13 cellular contexts compared by ENCODE assay signal in the genomic region with DNA sequence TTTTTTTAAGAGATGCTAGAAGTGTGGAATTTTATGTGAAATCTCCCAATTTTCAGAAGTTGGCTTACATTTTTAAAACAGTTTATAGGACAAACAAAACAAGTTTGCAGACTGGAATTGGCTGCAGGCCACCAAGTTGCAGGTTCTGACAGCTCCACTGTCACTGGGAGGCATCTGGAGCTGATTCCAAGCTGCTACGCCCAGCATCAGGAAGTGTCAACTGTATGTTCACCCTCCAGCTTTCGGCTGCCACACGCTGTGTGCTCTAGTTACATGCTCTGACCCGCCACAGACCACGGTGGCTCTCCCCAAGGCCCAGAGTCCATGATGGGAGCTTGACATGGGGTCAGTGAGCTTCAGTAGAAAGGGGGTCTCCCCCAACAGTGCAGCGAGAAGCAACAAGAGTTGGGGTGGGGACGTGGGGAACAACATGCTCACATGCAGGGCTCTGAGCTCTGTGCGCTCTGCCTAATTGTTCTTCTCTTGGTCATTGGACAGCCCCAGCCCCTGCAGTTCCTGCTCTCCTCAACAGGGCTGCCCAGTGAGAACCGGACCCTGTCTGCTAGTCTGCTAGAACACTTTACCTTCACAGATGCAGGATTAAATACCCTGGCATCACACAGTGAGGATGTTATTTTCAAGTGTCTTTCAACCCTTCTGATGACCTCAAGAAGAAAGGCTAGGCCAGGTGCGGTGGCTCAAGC. TPM values are rescaled to one million over a fixed set of nuclear protein-coding genes. Genes with fewer than 3 reads are reported as not detected.
A peak's percentile ranks its signal among the peaks of the same experiment; 100 is the strongest.
DNase-seq lines count a peak whose midpoint lies in the region; ATAC-seq, FAIRE-seq and TF ChIP-seq lines count a peak whose summit lies in the region.
"Not testable (repeated sequence)": the region's sequence is repeated elsewhere in the genome, so short reads cannot be mapped to it uniquely, and the experiment has no call there.
"Had no signal": no experiment of that assay in that cellular context is flagged by ENCODE, and none has a peak within 500 bp of the region (broad histone marks: within the 10 kb centered on the region; RNA-seq: fewer than 3 reads in every experiment).

No MANE protein-coding gene starts in this region.

- not testable (repeated sequence) for H3K14ac ChIP-seq in H1 (ENCODE audit: insufficient read length)

- FAIRE-seq in HTR-8/SVneo (lab: Jason Lieb, UNC) (peak; percentile 44), H1 (lab: Jason Lieb, UNC) (peak; percentile 55)
- FAIRE-seq in HepG2 (lab: Jason Lieb, UNC) = not testable (repeated sequence)

- DNase-seq in HTR-8/SVneo (ENCODE audit: insufficient read length, low spot score); RWPE2 (ENCODE audit: low spot score); H1 (ENCODE audit: low read depth in 1 of 2, low spot score in 2 of 2); HepG2 (ENCODE audit: low spot score): not testable (repeated sequence)
- DNase-seq in islet precursor cell (peak; percentile 6), vagina (ENCODE audit: extremely low spot score in 2 of 2) (peak; percentile 69 to 88)

- H4K5ac ChIP-seq in H1 (ENCODE audit: insufficient read length, low read depth, low read length) = not testable (repeated sequence)

- not testable (repeated sequence) for H3K56ac ChIP-seq in H1 (replicated peaks; ENCODE audit: insufficient read length, low read depth, low read length)

- H4K8ac ChIP-seq in H1 (ENCODE audit: extremely low read depth, insufficient read depth, low read length) = not testable (repeated sequence)

- in situ Hi-C loops in HepG2 (cut with HindIII; ENCODE audit: extremely low pct_ligation_motif_present, low pct_unique_long_range_greater_than_20kb) = not testable (repeated sequence)

- intact Hi-C loops in HepG2 (cut with micrococcal nuclease; ENCODE audit: unreplicated experiment); vagina (cut with DNase I): not testable (repeated sequence)

- not testable (repeated sequence) for H3K4ac ChIP-seq in H1 (replicated peaks; ENCODE audit: insufficient read length, low read depth, low read length)

- not testable (repeated sequence) for H3K23me2 ChIP-seq in H1 (ENCODE audit: low read depth, low read length)

- not testable (repeated sequence) for H2AK5ac ChIP-seq in H1 (ENCODE audit: low read depth, low read length)

- not testable (repeated sequence) for H3K9me3 ChIP-seq in RWPE2 (ENCODE audit: severe bottlenecking); H1 (ENCODE audit: insufficient read depth in 2 of 2, low read depth in 1 of 2, low read length in 1 of 2); esophagus (ENCODE audit: control insufficient read depth in 2 of 2, insufficient read depth in 1 of 2, low read depth in 1 of 2, low read length in 1 of 2); HepG2 (ENCODE audit: low read length); vagina

- H3K4me2 ChIP-seq in H1 (ENCODE audit: insufficient read depth in 1 of 2, low read depth in 2 of 2, low read length in 2 of 2); HepG2 (ENCODE audit: low read depth, low read length): not testable (repeated sequence)

- H2BK120ac ChIP-seq in H1 (replicated peaks; ENCODE audit: low read depth, low read length) = not testable (repeated sequence)

- H3K36me3 ChIP-seq in RWPE2 (ENCODE audit: low read depth); H1 (ENCODE audit: control insufficient read depth in 2 of 4, insufficient read depth in 4 of 4, low read length in 3 of 4); esophagus (ENCODE audit: control insufficient read depth in 2 of 2, insufficient read depth in 2 of 2, low read length in 1 of 2); HepG2 (replicated peaks in 1 of 2; ENCODE audit: control insufficient read depth in 1 of 2, insufficient read depth in 2 of 2, low read length in 2 of 2); vagina: not testable (repeated sequence)

- H3K79me1 ChIP-seq in H1 (ENCODE audit: low read depth, low read length) = not testable (repeated sequence)

- WGBS in H1 (ENCODE audit: extremely low coverage in 1 of 2, insufficient coverage in 1 of 2, insufficient read length in 1 of 2, insufficient replicate concordance in 2 of 2, low coverage in 1 of 2, low lambda C conversion rate in 2 of 2, missing lambda C conversion rate in 1 of 2), 2 experiments = 91% methylated on average over 9 of the region's 10 CpGs; no CpG with 5 or more reads in 1 of the 2 experiments
- 43 to 56% methylated on average over 9 of the region's 10 CpGs for WGBS in esophagus, 2 donors
- WGBS in HepG2 (ENCODE audit: low lambda C conversion rate) = 55% methylated on average over 4 of the region's 10 CpGs

- H2BK15ac ChIP-seq in H1 (ENCODE audit: low read length) = not testable (repeated sequence)

- not testable (repeated sequence) for H4K91ac ChIP-seq in H1 (replicated peaks; ENCODE audit: insufficient read length, low read length)

- not testable (repeated sequence) for H3K9ac ChIP-seq in H1 (replicated peaks in 1 of 4; ENCODE audit: extremely low read depth in 1 of 4, low read depth in 3 of 4, low read length in 3 of 4); HepG2 (ENCODE audit: insufficient read depth, low read depth, low read length)

- H3K27ac ChIP-seq in RWPE2 (ENCODE audit: poor library complexity, severe bottlenecking); H1 (ENCODE audit: low read depth, low read length); HepG2 (ENCODE audit: extremely low read length, insufficient read depth, low read length); vagina: not testable (repeated sequence)
- peak overlapping the region; percentile 66 to 92 for H3K27ac ChIP-seq in esophagus (ENCODE audit: low read depth in 2 of 2, low read length in 1 of 2)

- H3K23ac ChIP-seq in H1 (ENCODE audit: insufficient read length) = not testable (repeated sequence)

- not testable (repeated sequence) for H4K20me1 ChIP-seq in H1 (replicated peaks in 1 of 2; ENCODE audit: control insufficient read depth in 1 of 2, insufficient read depth in 2 of 2, low read length in 2 of 2); HepG2 (ENCODE audit: insufficient read depth, low read length)

- TF ChIP-seq RAD21 in H1 (IDR thresholded peaks at IDR 0.05 in 1 of 2, conservative IDR thresholded peaks at IDR 0.05 in 1 of 2; ENCODE audit: low read depth in 2 of 2, low read length in 2 of 2); HepG2 (CRISPR knock-in tag; IDR thresholded peaks at IDR 0.05): not testable (repeated sequence)

- H3K4me3 ChIP-seq in RWPE2 (ENCODE audit: severe bottlenecking); H1 (ENCODE audit: extremely low read depth in 1 of 4, insufficient read depth in 2 of 4, low read depth in 3 of 4, low read length in 4 of 4); esophagus (ENCODE audit: low read depth in 1 of 2, low read length in 2 of 2); HepG2 (replicated peaks in 1 of 3; ENCODE audit: insufficient read depth in 1 of 3, low read depth in 2 of 3, low read length in 3 of 3); vagina: not testable (repeated sequence)

- not testable (repeated sequence) for H3K4me1 ChIP-seq in RWPE2 (ENCODE audit: insufficient read depth, poor library complexity, severe bottlenecking); H1 (replicated peaks in 1 of 4; ENCODE audit: control insufficient read depth in 3 of 4, insufficient read depth in 4 of 4, low read length in 3 of 4); esophagus (ENCODE audit: control insufficient read depth in 2 of 2, insufficient read depth in 2 of 2, low read length in 1 of 2); HepG2 (ENCODE audit: insufficient read depth, low read length); vagina

- BruUV-seq in HepG2 (replicated peaks; lab: Mats Ljungman, UMichigan) = not testable (repeated sequence)

- peak; percentile 61 for ATAC-seq in RWPE2 (ENCODE audit: low read depth)
- ATAC-seq in HepG2 = peak; percentile 52; the same call in 2 of the 3 replicates

- TF ChIP-seq CTCF in RWPE2 (IDR thresholded peaks at IDR 0.05; ENCODE audit: poor library complexity, severe bottlenecking); H1 (IDR thresholded peaks at IDR 0.05; ENCODE audit: control extremely low read depth in 1 of 3, insufficient read depth in 1 of 3, low read depth in 1 of 3, low read length in 3 of 3); HepG2 (CRISPR knock-in tag; IDR thresholded peaks at IDR 0.05); vagina (IDR thresholded peaks at IDR 0.05): not testable (repeated sequence)

- H2AFZ ChIP-seq in H1 (ENCODE audit: low read length); HepG2 (ENCODE audit: low read length): not testable (repeated sequence)

- CTCF ChIA-PET in H1 (lab: Charles Lee; ENCODE audit: partially characterized antibody); HepG2 (lab: Yijun Ruan, JAX; ENCODE audit: low intra/inter-chr PET ratio, low total read pairs): not testable (repeated sequence)

- not testable (repeated sequence) for H3K27me3 ChIP-seq in RWPE2 (ENCODE audit: insufficient read depth, poor library complexity, severe bottlenecking); H1 (replicated peaks in 1 of 4; ENCODE audit: control insufficient read depth in 3 of 4, extremely low read depth in 1 of 4, insufficient read depth in 3 of 4, low read length in 3 of 4); esophagus (ENCODE audit: control insufficient read depth in 1 of 2, insufficient read depth in 2 of 2, low read length in 2 of 2); HepG2 (ENCODE audit: control insufficient read depth in 1 of 2, insufficient read depth in 2 of 2, low read length in 2 of 2); vagina

- H3K18ac ChIP-seq in H1 (ENCODE audit: extremely low read depth, low read length) = not testable (repeated sequence)

- H2BK12ac ChIP-seq in H1 (ENCODE audit: low read depth, low read length) = not testable (repeated sequence)

- not testable (repeated sequence) for H3K79me2 ChIP-seq in H1 (ENCODE audit: control insufficient read depth in 1 of 2, insufficient read depth in 2 of 2, low read length in 2 of 2); HepG2 (ENCODE audit: insufficient read depth, low read length)

- TF ChIP-seq POLR2A in H1 (IDR thresholded peaks at IDR 0.05; ENCODE audit: control extremely low read depth in 1 of 2, low read depth in 2 of 2, low read length in 2 of 2); HepG2 (IDR thresholded peaks at IDR 0.05; ENCODE audit: insufficient read depth in 1 of 2, low read depth in 2 of 2, low read length in 2 of 2); vagina (IDR thresholded peaks at IDR 0.05): not testable (repeated sequence)

- not testable (repeated sequence) for TF ChIP-seq EP300 in H1 (IDR thresholded peaks at IDR 0.05; ENCODE audit: borderline replicate concordance in 1 of 2, low read depth in 2 of 2, low read length in 2 of 2); HepG2 (IDR thresholded peaks at IDR 0.05; ENCODE audit: low read depth in 2 of 2, low read length in 2 of 2); HepG2 (CRISPR knock-in tag; IDR thresholded peaks at IDR 0.05; ENCODE audit: borderline replicate concordance)

- POLR2A ChIA-PET in H1 (lab: Charles Lee; ENCODE audit: partially characterized antibody); HepG2 (lab: Yijun Ruan, JAX): not testable (repeated sequence)

- H2BK20ac ChIP-seq in H1 (ENCODE audit: low read length) = not testable (repeated sequence)

- H2BK5ac ChIP-seq in H1 (ENCODE audit: low read depth, low read length) = not testable (repeated sequence)

RNA-seq across cellular contexts. Expression of a gene that starts 8.0 kb away (rescaled TPM):
- total RNA-seq in H1 (2021; fragmentation: NEBNext Ultra II Directional; extraction: Animal tissue kit (Norgen Biotek cat#: 25700)) = not detected in 2 replicates
- polyA plus RNA-seq in H1 (2011; rRNA removed) (0.03 and 0.17 TPM in 2 replicates), esophagus (10 to 100 TPM; 13.4 to 28.2 TPM), HepG2 (2011; rRNA removed) (not detected in 2 replicates)
- polyA plus RNA-seq in H1 (2011; cell fraction: cytosol; rRNA removed) = not detected
- polyA plus RNA-seq in H1 (2011; cell fraction: nucleus; rRNA removed) = 0.51 TPM
- polyA plus RNA-seq in H1 (2012, experiment 1 of 2) = not detected in 4 replicates
- not detected for polyA plus RNA-seq in H1 (2012, experiment 2 of 2)
- polyA plus RNA-seq in H1 (2013, experiment 1 of 2) = 0.04 TPM
- polyA plus RNA-seq in H1 (2013, experiment 2 of 2) = 0.04 TPM
- polyA minus RNA-seq in H1 (2011; rRNA and poly(A)+ RNA removed) = not detected in 2 replicates
- not detected for polyA minus RNA-seq in H1 (2011; cell fraction: cytosol; rRNA and poly(A)+ RNA removed)
- polyA minus RNA-seq in H1 (2011; cell fraction: nucleus; rRNA and poly(A)+ RNA removed) = not detected
- total RNA-seq in HepG2 (2016; rRNA removed; fragmentation: Illumina TruSeq; extraction: Trizol) (not detected in 2 replicates), vagina (1.2 TPM)
- not detected in 2 replicates for total RNA-seq in HepG2 (2016; cell fraction: cytosol; rRNA removed; fragmentation: Illumina TruSeq; extraction: Trizol; ENCODE audit: low read depth)
- total RNA-seq in HepG2 (2016; cell fraction: insoluble cytoplasmic fraction; rRNA removed; fragmentation: Illumina TruSeq; extraction: Trizol) = not detected in 2 replicates
- not detected in 2 replicates for total RNA-seq in HepG2 (2016; cell fraction: membrane; rRNA removed; fragmentation: Illumina TruSeq; extraction: Trizol)
- total RNA-seq in HepG2 (2016; cell fraction: nucleus; rRNA removed; fragmentation: Illumina TruSeq; extraction: Trizol) = not detected in 2 replicates
- not detected in 2 replicates for polyA plus RNA-seq in HepG2 (2011; cell fraction: cytosol; rRNA removed)
- polyA plus RNA-seq in HepG2 (2011; cell fraction: nucleus; rRNA removed) = not detected in 2 replicates
- polyA plus RNA-seq in HepG2 (2012) = not detected in 2 replicates
- polyA plus RNA-seq in HepG2 (2016; cell fraction: cytosol; fragmentation: Illumina TruSeq; extraction: Trizol; ENCODE audit: low read depth) = not detected in 2 replicates
- polyA plus RNA-seq in HepG2 (2016; cell fraction: insoluble cytoplasmic fraction; fragmentation: Illumina TruSeq; extraction: Trizol; ENCODE audit: low read depth) = not detected in 2 replicates
- polyA plus RNA-seq in HepG2 (2016; cell fraction: membrane; fragmentation: Illumina TruSeq; extraction: Trizol; ENCODE audit: low read depth) = not detected in 2 replicates
- polyA plus RNA-seq in HepG2 (2016; cell fraction: nucleus; fragmentation: Illumina TruSeq; extraction: Trizol; ENCODE audit: insufficient read depth, low read depth) = not detected in 2 replicates
- 1.0 TPM in 1 of 2 replicates, not detected in the other for polyA minus RNA-seq in HepG2 (2011; rRNA and poly(A)+ RNA removed; ENCODE audit: low replicate concordance)
- polyA minus RNA-seq in HepG2 (2011; cell fraction: cytosol; rRNA and poly(A)+ RNA removed) = not detected in 2 replicates
- polyA minus RNA-seq in HepG2 (2011; cell fraction: nucleus; rRNA and poly(A)+ RNA removed) = not detected in 2 replicates
- total RNA-seq: A172; A673; CD4-positive, alpha-beta memory T cell; Daoy; G401; H7 had no signal
- polyA plus RNA-seq: CD4-positive, alpha-beta memory T cell had no signal
